In the genomic region with DNA sequence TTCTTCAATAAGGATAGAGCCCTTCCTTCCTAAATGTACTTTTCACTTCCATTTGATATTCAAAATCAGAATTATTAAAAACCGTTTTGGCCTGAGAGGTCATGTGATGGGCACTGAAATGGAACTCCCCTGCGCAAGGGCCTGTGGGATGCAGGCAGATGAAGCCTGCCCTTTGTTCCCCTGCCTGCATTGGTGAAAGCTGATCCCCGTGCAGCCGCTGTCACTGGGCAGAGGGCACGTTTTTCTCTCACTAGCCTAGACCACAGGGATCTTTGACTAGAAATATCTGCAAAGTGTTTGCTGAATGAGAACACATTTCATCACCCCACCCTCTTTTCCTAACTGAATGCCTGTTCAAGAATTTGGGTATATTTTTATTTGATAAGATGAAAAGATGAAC, we compare ENCODE assay signal across 12 cellular contexts.
DNase-seq lines count a peak whose midpoint lies in the region; ATAC-seq, FAIRE-seq and TF ChIP-seq lines count a peak whose summit lies in the region.
"Had no signal": no experiment of that assay in that cellular context is flagged by ENCODE, and none has a peak within 500 bp of the region (broad histone marks: within the 10 kb centered on the region; RNA-seq: fewer than 3 reads in every experiment).

No MANE protein-coding gene starts in this region.

- no peak overlapping the region for H3K4me3 ChIP-seq in H7 (ENCODE audit: insufficient read depth, low read depth, low read length)
- no peak overlapping the region for H3K4me3 ChIP-seq in endodermal cell (ENCODE audit: low read length)
- no peak overlapping the region for H3K4me3 ChIP-seq in osteoblast (ENCODE audit: insufficient read depth, low read length)
- no peak overlapping the region for H3K4me3 ChIP-seq in kidney (ENCODE audit: low read length in 2 of 2)
- H3K4me3 ChIP-seq: testis had no signal

- no peak overlapping the region for H2AFZ ChIP-seq in osteoblast (ENCODE audit: low read length)

- H3K27ac Mint-ChIP-seq in endodermal cell: no peak overlapping the region
- H3K27ac Mint-ChIP-seq: CD8-positive, alpha-beta T cell had no signal

- H3K9ac ChIP-seq in endodermal cell (ENCODE audit: extremely low read depth, low read length, poor library complexity, severe bottlenecking) (no peak overlapping the region), kidney (ENCODE audit: low read length in 2 of 2) (no peak overlapping the region)

- H3K27me3 ChIP-seq in H7 (ENCODE audit: control insufficient read depth, insufficient read depth, low read length): no peaks in the 10 kb centered on the region
- H3K27me3 ChIP-seq in endodermal cell (ENCODE audit: control insufficient read depth, insufficient read depth, low read length, poor library complexity, severe bottlenecking): no peaks in the 10 kb centered on the region
- no peaks in the 10 kb centered on the region for H3K27me3 ChIP-seq in osteoblast (ENCODE audit: insufficient read depth, low read length)
- H3K27me3 ChIP-seq: testis had no signal

- no peak overlapping the region for H3K4me3 Mint-ChIP-seq in endodermal cell
- H3K4me3 Mint-ChIP-seq: CD8-positive, alpha-beta T cell had no signal

- peaks cover 2% of the 10 kb centered on the region for H3K27me3 Mint-ChIP-seq in endodermal cell (ENCODE audit: insufficient read depth)

- peaks cover 18% of the 10 kb centered on the region for H3K4me1 ChIP-seq in endodermal cell (ENCODE audit: control insufficient read depth, insufficient read depth, low read length)
- H3K4me1 ChIP-seq in osteoblast (ENCODE audit: insufficient read depth, low read length): peaks cover 30% of the 10 kb centered on the region
- H3K4me1 ChIP-seq in kidney (ENCODE audit: control insufficient read depth in 1 of 2, insufficient read depth in 1 of 2, low read depth in 1 of 2, low read length in 2 of 2): peaks cover 0 to 2% of the 10 kb centered on the region in 2 donors

- TF ChIP-seq CTCF in endodermal cell (conservative IDR thresholded peaks at IDR 0.05) (no peak), osteoblast (IDR thresholded peaks at IDR 0.05; ENCODE audit: extremely low read depth, low read depth, low read length) (no peak), kidney (IDR thresholded peaks at IDR 0.05; ENCODE audit: borderline replicate concordance, extremely low read depth, insufficient read depth) (no peak)

- WGBS in endodermal cell (ENCODE audit: insufficient coverage in 1 of 2, insufficient read length in 1 of 2), 2 experiments: 69 to 72% methylated on average over 3 to 5 of the region's 5 CpGs

- H3K4me1 Mint-ChIP-seq in endodermal cell: peaks cover 33% of the 10 kb centered on the region

- no peaks in the 10 kb centered on the region for H3K36me3 Mint-ChIP-seq in endodermal cell (ENCODE audit: low read depth)
- H3K36me3 Mint-ChIP-seq: CD8-positive, alpha-beta T cell had no signal

- FAIRE-seq in kidney (lab: Jason Lieb, UNC): no peak

- H3K27ac ChIP-seq in endodermal cell (ENCODE audit: low read depth, low read length) (peak overlapping the region; percentile 72), osteoblast (ENCODE audit: low read depth, low read length) (peak overlapping the region; percentile 99), kidney (ENCODE audit: low read depth in 2 of 2, low read length in 2 of 2) (no peak overlapping the region)
- H3K27ac ChIP-seq: testis had no signal

- intact Hi-C loops in kidney (cut with DNase I): no loop called here

- no peak overlapping the region for H3K4me2 ChIP-seq in osteoblast (ENCODE audit: insufficient read depth, low read length)

- peaks cover 20% of the 10 kb centered on the region for H3K9me3 ChIP-seq in endodermal cell (ENCODE audit: control insufficient read depth, low read length)
- no peaks in the 10 kb centered on the region for H3K9me3 ChIP-seq in osteoblast (ENCODE audit: low read depth, low read length)
- no peaks in the 10 kb centered on the region for H3K9me3 ChIP-seq in kidney (ENCODE audit: control insufficient read depth in 1 of 2, low read length in 2 of 2)
- H3K9me3 ChIP-seq: testis had no signal

- DNase-seq in H7 (peak; percentile 21), NCI-H2107 treated with DMSO at 0.1 percent for 48 hours (lab: John Stamatoyannopoulos, UW; ENCODE audit: unreplicated experiment) (peak; percentile 97), endodermal cell (no peak), osteoblast (ENCODE audit: insufficient read length, low spot score, missing footprints) (peak; percentile 68), kidney (no peak), dedifferentiated amniotic fluid mesenchymal stem cell (ENCODE audit: extremely low spot score) (no peak), A172 (ENCODE audit: low spot score) (no peak)
- no peak for DNase-seq in stimulated activated naive CD8-positive, alpha-beta T cell treated with anti-CD3 and anti-CD28 coated beads, Interleukin-15, Interleukin-2, amounts not matched to agents 100 U/mL and 50 U/mL, for 24 hours
- DNase-seq: CD8-positive, alpha-beta T cell; NCI-H510A; testis had no signal

- no peaks in the 10 kb centered on the region for H3K79me2 ChIP-seq in osteoblast (ENCODE audit: insufficient read depth, low read length)

- no peaks in the 10 kb centered on the region for H4K20me1 ChIP-seq in osteoblast (ENCODE audit: insufficient read depth, low read length)

- H3K36me3 ChIP-seq in H7 (replicated peaks; ENCODE audit: control insufficient read depth, insufficient read depth, low read length) (no peaks in the 10 kb centered on the region), endodermal cell (ENCODE audit: control insufficient read depth, insufficient read depth, low read length) (no peaks in the 10 kb centered on the region), osteoblast (ENCODE audit: insufficient read depth, low read length) (no peaks in the 10 kb centered on the region), kidney (ENCODE audit: control insufficient read depth in 1 of 2, insufficient read depth in 2 of 2, low read length in 2 of 2) (no peaks in the 10 kb centered on the region)

- ATAC-seq in stimulated activated naive CD8-positive, alpha-beta T cell treated with anti-CD3 and anti-CD28 coated beads, Interleukin-15, Interleukin-2, amounts not matched to agents 100 U/mL and 50 U/mL, for 24 hours: no peak
- ATAC-seq: activated naive CD4-positive, alpha-beta T cell treated with anti-CD3 and anti-CD28 coated beads, Interleukin-2, amount 50 U/mL, for 72 hours; CD8-positive, alpha-beta T cell had no signal

- H3K9me3 Mint-ChIP-seq in endodermal cell: peaks cover 6% of the 10 kb centered on the region

Comparison
In these comparisons a context has a peak if more than half of its experiments do, and no peak if none do; other contexts are left out.
1. DNase-seq: peak in H7 (single experiment), NCI-H2107 treated with DMSO at 0.1 percent for 48 hours (single experiment) and osteoblast (single experiment); none in endodermal cell (single experiment), stimulated activated naive CD8-positive, alpha-beta T cell treated with anti-CD3 and anti-CD28 coated beads, Interleukin-15, Interleukin-2, amounts not matched to agents 100 U/mL and 50 U/mL, for 24 hours (single experiment), kidney (single experiment), dedifferentiated amniotic fluid mesenchymal stem cell (single experiment) and A172 (single experiment).
2. H3K27ac ChIP-seq: peak in endodermal cell (single experiment) and osteoblast (single experiment); none in kidney (0 of 2).